11 cellular contexts compared by ENCODE assay signal in the genomic region with DNA sequence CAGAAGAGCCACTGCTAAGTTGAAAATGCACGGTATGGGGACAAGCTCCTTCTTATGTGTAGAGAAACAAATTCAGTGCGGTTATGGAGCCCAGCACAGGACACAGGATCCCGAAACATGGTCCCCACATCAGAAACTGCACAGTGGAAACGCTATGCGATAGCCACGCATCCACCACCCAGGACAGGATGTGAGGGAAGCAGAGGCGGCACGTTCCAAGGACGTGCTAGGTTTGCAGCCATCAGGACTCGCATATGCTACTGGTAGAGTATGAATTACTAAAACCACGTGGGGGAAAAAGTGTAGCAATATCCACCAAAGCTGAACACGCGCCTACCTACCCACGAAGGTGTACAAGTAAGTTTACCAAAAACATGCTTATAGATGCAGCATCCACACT. TPM values are rescaled to one million over a fixed set of nuclear protein-coding genes. Genes with fewer than 3 reads are reported as not detected.
"Had no signal": no experiment of that assay in that cellular context is flagged by ENCODE, and none has a peak within 500 bp of the region (broad histone marks: within the 10 kb centered on the region; RNA-seq: fewer than 3 reads in every experiment).

No MANE protein-coding gene starts in this region.

- H3K9me3 ChIP-seq: HAP-1 had no signal

- H3K36me3 ChIP-seq: HAP-1 had no signal

- FAIRE-seq: HepG2 had no signal

- H3K4me2 ChIP-seq: GM23338 had no signal

- H2AFZ ChIP-seq: GM23338 had no signal

- DNase-seq: H7, HFFc6, KBM-7 had no signal

- H3K4me3 ChIP-seq: GM23338, HAP-1 had no signal

- ATAC-seq: GM23338, HCT116, HepG2 had no signal

- H3K27ac ChIP-seq: HL-60 had no signal

RNA-seq across cellular contexts. Expression of gene SNTG2, which starts 34.7 kb away (rescaled TPM):
- total RNA-seq: H4, HepG2, HFFc6, HT1080 had no signal
- polyA plus RNA-seq: HepG2, IgD-negative memory B cell had no signal
